27 cellular contexts compared by ENCODE assay signal in genomic region chr7:17357952-17358351, GRCh38. TPM values are rescaled to one million over a fixed set of nuclear protein-coding genes. Genes with fewer than 3 reads are reported as not detected.
DNase-seq lines count a peak whose midpoint lies in the region; FAIRE-seq and TF ChIP-seq lines count a peak whose summit lies in the region.
"Had no signal": no experiment of that assay in that cellular context is flagged by ENCODE, and none has a peak within 500 bp of the region (broad histone marks: within the 10 kb centered on the region; RNA-seq: fewer than 3 reads in every experiment).

No MANE protein-coding gene starts in this region.

- H3K4me1 ChIP-seq in astrocyte (ENCODE audit: insufficient read depth, low read length) = no peaks in the 10 kb centered on the region
- no peaks in the 10 kb centered on the region for H3K4me1 ChIP-seq in adrenal gland (replicated peaks in 1 of 2)
- H3K4me1 ChIP-seq: BE2C, SJCRH30 had no signal

- H3K27me3 ChIP-seq in astrocyte (ENCODE audit: insufficient read depth, low read length) (no peaks in the 10 kb centered on the region), adrenal gland (no peaks in the 10 kb centered on the region)
- H3K27me3 ChIP-seq: BE2C, SJCRH30 had no signal

- peaks cover 6% of the 10 kb centered on the region for H3K9me3 Mint-ChIP-seq in astrocyte (ENCODE audit: unreplicated experiment)
- peaks cover 7 to 14% (median 10%) of the 10 kb centered on the region in 7 donors for H3K9me3 Mint-ChIP-seq in CD14-positive monocyte

- TF ChIP-seq CTCF in astrocyte (IDR thresholded peaks at IDR 0.05; ENCODE audit: insufficient read depth, low read depth, low read length) = no peak
- no peak for TF ChIP-seq CTCF in CD14-positive monocyte (IDR thresholded peaks at IDR 0.05)
- TF ChIP-seq CTCF in adrenal gland (IDR thresholded peaks at IDR 0.05) = no peak

- H3K9ac ChIP-seq in astrocyte (ENCODE audit: low read length) = no peak overlapping the region

- intact Hi-C loops in CD14-positive monocyte (cut with micrococcal nuclease) (loop anchor here in 1 of 2 donors (10.0 kb wide), 1 partner anchor 47 kb away; no protein-coding TSS in a partner anchor), adrenal gland (cut with DNase I) (no loop called here)

- H3K27ac Mint-ChIP-seq in astrocyte (ENCODE audit: unreplicated experiment) (no peak overlapping the region), CD14-positive monocyte (no peak overlapping the region)

- peak; percentile 19 for DNase-seq in EL
- peak; percentile 31 for DNase-seq in LHCN-M2 (ENCODE audit: low read depth)
- peak; percentile 45 for DNase-seq in astrocyte (ENCODE audit: low read depth)
- DNase-seq in iPS DF 19.7 (ENCODE audit: low read depth, low spot score) = peak; percentile 25
- DNase-seq in CD14-positive monocyte (ENCODE audit: low spot score) = no peak
- DNase-seq in KG1 (lab: John Stamatoyannopoulos, UW) = no peak
- no peak for DNase-seq in activated CD8-positive, alpha-beta memory T cell treated with anti-CD3 and anti-CD28 coated beads, Interleukin-2, amount 50 U/mL, for 4 hours
- DNase-seq in adrenal gland = no peak
- DNase-seq: 8988T, ACHN, BE2C, Calu3, DMS79 treated with DMSO at 0.1 percent for 48 hours, KBM-7, NCI-H1048, NCI-H1417, NCI-H187, NCI-H2081 treated with DMSO at 0.1 percent for 48 hours, NCI-H2171 treated with DMSO at 0.1 percent for 48 hours, NCI-H524, NCI-H774, SJCRH30 had no signal

- H3K27ac ChIP-seq in astrocyte (ENCODE audit: low read depth, low read length) = no peak overlapping the region
- H3K27ac ChIP-seq in adrenal gland = no peak overlapping the region
- H3K27ac ChIP-seq: SJCRH30 had no signal

- H3K36me3 ChIP-seq in astrocyte (ENCODE audit: insufficient read depth, low read length) (no peaks in the 10 kb centered on the region), adrenal gland (replicated peaks in 1 of 2) (no peaks in the 10 kb centered on the region)
- H3K36me3 ChIP-seq: BE2C, SJCRH30 had no signal

- H3K36me3 Mint-ChIP-seq in astrocyte (ENCODE audit: low read depth, unreplicated experiment) = peaks cover 25% of the 10 kb centered on the region
- peaks cover 2 to 9% of the 10 kb centered on the region in 2 donors for H3K36me3 Mint-ChIP-seq in CD14-positive monocyte

- H3K4me2 ChIP-seq in astrocyte (ENCODE audit: low read length) = no peak overlapping the region

- H3K4me1 Mint-ChIP-seq in astrocyte (ENCODE audit: low read depth, unreplicated experiment) = peaks cover 4% of the 10 kb centered on the region
- H3K4me1 Mint-ChIP-seq in CD14-positive monocyte = peaks cover 2% of the 10 kb centered on the region

- H3K79me2 ChIP-seq in astrocyte (ENCODE audit: insufficient read depth, low read length) = no peaks in the 10 kb centered on the region

- 93 to 100% (median 96%) methylated on average over 2 of the region's 2 CpGs for WGBS in adrenal gland, 4 donors

- no peak for FAIRE-seq in astrocyte (lab: Jason Lieb, UNC)
- FAIRE-seq: G401.6, GM12878, H54, HTR-8/SVneo, RCC 7860 had no signal

- no peaks in the 10 kb centered on the region for H3K9me3 ChIP-seq in astrocyte (ENCODE audit: insufficient read depth, low read depth, low read length)
- H3K9me3 ChIP-seq in adrenal gland (replicated peaks in 1 of 3) = no peaks in the 10 kb centered on the region
- H3K9me3 ChIP-seq: BE2C, SJCRH30 had no signal

- no peak overlapping the region for H3K4me3 ChIP-seq in astrocyte (ENCODE audit: insufficient read depth, low read depth, low read length)
- no peak overlapping the region for H3K4me3 ChIP-seq in adrenal gland
- H3K4me3 ChIP-seq: GM12878, SJCRH30 had no signal

- no peak overlapping the region for H3K4me3 Mint-ChIP-seq in astrocyte (ENCODE audit: unreplicated experiment)
- no peak overlapping the region for H3K4me3 Mint-ChIP-seq in CD14-positive monocyte

- no peak overlapping the region for H2AFZ ChIP-seq in astrocyte (ENCODE audit: low read depth, low read length)

- H4K20me1 ChIP-seq in astrocyte (ENCODE audit: insufficient read depth, low read length) = no peaks in the 10 kb centered on the region

- TF ChIP-seq POLR2A in adrenal gland (IDR thresholded peaks at IDR 0.05) = no peak

- H3K27me3 Mint-ChIP-seq in astrocyte (ENCODE audit: low read depth, unreplicated experiment) (no peaks in the 10 kb centered on the region), CD14-positive monocyte (ENCODE audit: low read depth in 3 of 3) (peaks cover 0 to 4% (median 0%) of the 10 kb centered on the region in 3 donors)

RNA-seq across cellular contexts. Expression of gene AHR, which starts 59.5 kb away (rescaled TPM):
- 91.3 and 93.2 TPM in 2 replicates for total RNA-seq in LHCN-M2 (2014; rRNA removed)
- polyA plus RNA-seq in LHCN-M2 (2012) = 16.9 TPM
- 40.4 and 48.1 TPM in 2 replicates for total RNA-seq in astrocyte
- polyA plus RNA-seq in CD14-positive monocyte = 10 to 100 TPM; 42.4 to 54.1 TPM
- 100 to 1,000 TPM in 5 of 8 donors, 10 to 100 TPM in 3; 32.3 to 161 (median 101) TPM for total RNA-seq in adrenal gland
- 10 to 100 TPM in 2 of 3 donors, 1 to 10 TPM in 1; 7.8 to 17.2 (median 12.2) TPM for polyA plus RNA-seq in adrenal gland
- total RNA-seq: SJCRH30 had no signal

Comparison
In these comparisons a context has a peak if more than half of its experiments do, and no peak if none do; other contexts are left out.
1. DNase-seq: peak in EL (single experiment), LHCN-M2 (single experiment), astrocyte (single experiment) and iPS DF 19.7 (single experiment); none in CD14-positive monocyte (single experiment), KG1 (single experiment), activated CD8-positive, alpha-beta memory T cell treated with anti-CD3 and anti-CD28 coated beads, Interleukin-2, amount 50 U/mL, for 4 hours (single experiment) and adrenal gland (0 of 7).